21 cellular contexts compared by ENCODE assay signal in genomic region chr3:29720660-29721059, GRCh38.
DNase-seq lines count a peak whose midpoint lies in the region; ATAC-seq and TF ChIP-seq lines count a peak whose summit lies in the region.
"Had no signal": no experiment of that assay in that cellular context is flagged by ENCODE, and none has a peak within 500 bp of the region (broad histone marks: within the 10 kb centered on the region; RNA-seq: fewer than 3 reads in every experiment).

No MANE protein-coding gene starts in this region.

- peak; percentile 2 for DNase-seq in NCI-H146 treated with DMSO at 0.1 percent for 48 hours (lab: John Stamatoyannopoulos, UW; ENCODE audit: unreplicated experiment)
- no peak for DNase-seq in NCI-H146 (lab: John Stamatoyannopoulos, UW)
- DNase-seq in COR-L47 (lab: John Stamatoyannopoulos, UW): peak; percentile 49
- peak; percentile 66 for DNase-seq in NCI-H446 treated with DMSO at 0.1 percent for 48 hours (lab: John Stamatoyannopoulos, UW)
- no peak for DNase-seq in retina
- DNase-seq: 8988T; DMS53; GOT3; HFFc6; Karpas-422; NCI-H1092 treated with DMSO at 0.1 percent for 48 hours; NCI-H187; NCI-H526 treated with DMSO at 0.1 percent for 48 hours; NK-92 treated with Interleukin-12 subunit alpha and Interleukin-12 subunit beta, amount 100 ng/mL, for 24 hours; SIG-M5; T-helper 17 cell had no signal

- ATAC-seq in SK-N-SH treated with all-trans-retinoic acid at 6 μM for 48 hours (no peak), GM21367 (IDR thresholded peaks at IDR 0.05; ENCODE audit: unreplicated experiment) (no peak), GM18517 (IDR thresholded peaks at IDR 0.05; ENCODE audit: unreplicated experiment) (no peak)
- ATAC-seq: HepG2, Panc1, T-helper 17 cell had no signal

TF ChIP-seq in SK-N-SH treated with all-trans-retinoic acid at 6 μM for 48 hours, 23 proteins besides CTCF, POLR2A, EP300 and RAD21:
- peak; percentile 17; the same call in 1 of the 2 replicates for TF ChIP-seq ESRRG (CRISPR knock-in tag; IDR thresholded peaks at IDR 0.05)
- TF ChIP-seq ZFP3 (CRISPR knock-in tag; IDR thresholded peaks at IDR 0.05): no peak

Comparison
In these comparisons a context has a peak if more than half of its experiments do, and no peak if none do; other contexts are left out.
1. DNase-seq: peak in NCI-H146 treated with DMSO at 0.1 percent for 48 hours (single experiment), COR-L47 (single experiment) and NCI-H446 treated with DMSO at 0.1 percent for 48 hours (single experiment); none in NCI-H146 (single experiment) and retina (single experiment).